Comparison of ENCODE assay signal across 8 cellular contexts in genomic region chr2:37324786-37325624, GRCh38. TPM values are rescaled to one million over a fixed set of nuclear protein-coding genes. Genes with fewer than 3 reads are reported as not detected.
DNase-seq lines count a peak whose midpoint lies in the region; TF ChIP-seq lines count a peak whose summit lies in the region.

PRKD3 (minus strand) TSS chr2:37324833; CDS start chr2:37316524, 8,309 bp downstream.

- H3K27me3 Mint-ChIP-seq in Calu3 (ENCODE audit: unreplicated experiment), result peaks cover 9% of the 10 kb centered on the region
- peaks cover 5% of the 10 kb centered on the region for H3K27me3 Mint-ChIP-seq in activated naive CD4-positive, alpha-beta T cell treated with anti-CD3 and anti-CD28 coated beads, Interleukin-2, amount 50 U/mL, for 24 hours

- intact Hi-C loops in Calu3 (cut with micrococcal nuclease; ENCODE audit: unreplicated experiment), result loop anchor here (1.0 kb wide), 1 partner anchor 65 kb away; no protein-coding TSS in a partner anchor

- no peaks in the 10 kb centered on the region for H3K9me3 Mint-ChIP-seq in Calu3 (ENCODE audit: low read depth, unreplicated experiment)
- H3K9me3 Mint-ChIP-seq in activated naive CD4-positive, alpha-beta T cell treated with anti-CD3 and anti-CD28 coated beads, Interleukin-2, amount 50 U/mL, for 24 hours, result no peaks in the 10 kb centered on the region

- H3K4me1 Mint-ChIP-seq in Calu3 (ENCODE audit: low read depth, unreplicated experiment), result peaks cover 26% of the 10 kb centered on the region
- peaks cover 44% of the 10 kb centered on the region for H3K4me1 Mint-ChIP-seq in activated naive CD4-positive, alpha-beta T cell treated with anti-CD3 and anti-CD28 coated beads, Interleukin-2, amount 50 U/mL, for 24 hours

- H3K9me3 ChIP-seq in osteoblast (ENCODE audit: low read depth, low read length), result no peaks in the 10 kb centered on the region

- DNase-seq in Calu3 (peak; percentile 59), GM20000 (ENCODE audit: low spot score) (peak; percentile 94), HL-60 (ENCODE audit: low read depth in 1 of 2, low spot score in 1 of 2) (peak in 1 of 2 experiments; percentile 43), SK-MEL-5 (ENCODE audit: low read depth, low spot score) (peak; percentile 64), glomerular visceral epithelial cell (ENCODE audit: extremely low spot score) (peak; percentile 76), osteoblast (ENCODE audit: insufficient read length, low spot score, missing footprints) (peak; percentile 96), ureter (ENCODE audit: low spot score) (peak; percentile 52)

- peak within 1 kb of the TSS; percentile 95 for H3K4me2 ChIP-seq in osteoblast (ENCODE audit: insufficient read depth, low read length)

- in situ Hi-C loops in SK-MEL-5 (cut with HindIII; ENCODE audit: low pct_unique_long_range_greater_than_20kb, low sequenced_read_pairs), result no loop called here

- BruUV-seq in Calu3 (replicated peaks; lab: Mats Ljungman, UMichigan), result no TSS peak

- peak within 1 kb of the TSS; percentile 98 for H2AFZ ChIP-seq in osteoblast (ENCODE audit: low read length)

- peak within 1 kb of the TSS; percentile 89 for H3K27ac Mint-ChIP-seq in Calu3 (ENCODE audit: unreplicated experiment)
- peak within 1 kb of the TSS; percentile 98 for H3K27ac Mint-ChIP-seq in activated naive CD4-positive, alpha-beta T cell treated with anti-CD3 and anti-CD28 coated beads, Interleukin-2, amount 50 U/mL, for 24 hours

- peak within 1 kb of the TSS; percentile 81 for H3K4me3 Mint-ChIP-seq in Calu3 (ENCODE audit: low read depth, unreplicated experiment)
- H3K4me3 Mint-ChIP-seq in activated naive CD4-positive, alpha-beta T cell treated with anti-CD3 and anti-CD28 coated beads, Interleukin-2, amount 50 U/mL, for 24 hours, result peak within 1 kb of the TSS; percentile 95

- no peaks in the 10 kb centered on the region for H3K36me3 ChIP-seq in osteoblast (ENCODE audit: insufficient read depth, low read length)

- H3K36me3 Mint-ChIP-seq in Calu3 (ENCODE audit: insufficient read depth, unreplicated experiment), result peaks cover 24% of the 10 kb centered on the region
- H3K36me3 Mint-ChIP-seq in activated naive CD4-positive, alpha-beta T cell treated with anti-CD3 and anti-CD28 coated beads, Interleukin-2, amount 50 U/mL, for 24 hours, result peaks cover 11% of the 10 kb centered on the region

- no peak within 1 kb of the TSS for H3K27ac ChIP-seq in HL-60 (replicated peaks)
- H3K27ac ChIP-seq in osteoblast (ENCODE audit: low read depth, low read length), result peak within 1 kb of the TSS; percentile 85

- CTCF ChIA-PET in Calu3 (lab: Charles Lee), result no interaction called here

- peaks cover 43% of the 10 kb centered on the region for H3K79me2 ChIP-seq in osteoblast (ENCODE audit: insufficient read depth, low read length)

- no peak for TF ChIP-seq CTCF in Calu3 (IDR thresholded peaks at IDR 0.05; ENCODE audit: unreplicated experiment)
- TF ChIP-seq CTCF in GM20000 (IDR thresholded peaks at IDR 0.05; ENCODE audit: extremely low read depth, missing control alignments), result no peak
- no peak for TF ChIP-seq CTCF in HL-60 (IDR thresholded peaks at IDR 0.05; ENCODE audit: insufficient read depth, low read length)
- TF ChIP-seq CTCF in osteoblast (IDR thresholded peaks at IDR 0.05; ENCODE audit: extremely low read depth, low read depth, low read length), result no peak

- H3K4me3 ChIP-seq in HL-60 (replicated peaks; ENCODE audit: insufficient read depth, low read length) (peak within 1 kb of the TSS; percentile 74), osteoblast (ENCODE audit: insufficient read depth, low read length) (peak within 1 kb of the TSS; percentile 94)

- H4K20me1 ChIP-seq in osteoblast (ENCODE audit: insufficient read depth, low read length), result peaks cover 11% of the 10 kb centered on the region

- H3K27me3 ChIP-seq in HL-60 (ENCODE audit: insufficient read depth, poor library complexity, severe bottlenecking) (no peaks in the 10 kb centered on the region), osteoblast (ENCODE audit: insufficient read depth, low read length) (no peaks in the 10 kb centered on the region)

- peaks cover 9% of the 10 kb centered on the region for H3K4me1 ChIP-seq in osteoblast (ENCODE audit: insufficient read depth, low read length)

RNA-seq across cellular contexts. Expression of gene PRKD3, which starts in this region (rescaled TPM):
- total RNA-seq in Calu3 (2022) (24.8 and 33.4 TPM in 2 replicates), osteoblast (62.5 and 68.0 TPM in 2 replicates), ureter (43.3 TPM)
- total RNA-seq in SK-MEL-5 (2014; rRNA removed; shearing (Covaris generic)), result 440 and 449 TPM in 2 replicates
- 173 and 283 TPM in 2 replicates for polyA plus RNA-seq in SK-MEL-5 (2015; cell fraction: cytosol; rRNA removed)
- 328 and 374 TPM in 2 replicates for polyA plus RNA-seq in SK-MEL-5 (2015; cell fraction: nucleus; rRNA removed)
